In the genomic region with DNA sequence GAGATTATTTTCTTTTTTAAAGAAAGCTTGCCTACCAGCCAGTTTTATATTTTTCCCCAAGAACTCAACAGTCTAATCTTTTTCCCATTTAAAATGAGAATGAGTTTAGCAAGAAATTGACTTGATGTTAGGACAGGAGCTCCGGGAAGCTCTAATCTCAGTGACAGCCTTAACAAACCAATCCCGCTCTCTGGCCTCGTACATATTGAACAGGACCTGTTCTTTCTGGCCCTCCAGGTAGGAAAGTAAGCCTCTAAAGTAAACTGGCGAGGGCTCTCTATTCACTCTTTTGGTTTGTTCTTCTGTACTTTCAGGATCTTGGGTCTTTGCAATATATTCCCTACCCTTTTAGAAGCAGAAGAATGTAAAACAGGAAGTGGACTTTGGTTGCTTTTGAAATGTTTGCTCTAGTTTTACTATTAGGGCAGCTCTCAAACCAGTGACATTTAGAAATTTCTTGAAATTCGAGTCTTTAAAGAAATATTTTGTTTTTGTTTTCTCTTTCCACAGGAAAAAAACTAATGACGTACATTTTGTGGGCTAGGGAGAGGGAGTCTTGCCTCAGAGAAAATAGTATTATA, we compare ENCODE assay signal across 1 cellular context.
TF ChIP-seq lines count a peak whose summit lies in the region.

No MANE protein-coding gene starts in this region.

TF ChIP-seq in HepG2, 621 proteins besides CTCF, POLR2A, EP300 and RAD21 (continued from another document and continues in another):
- TF ChIP-seq, protein P1, sequence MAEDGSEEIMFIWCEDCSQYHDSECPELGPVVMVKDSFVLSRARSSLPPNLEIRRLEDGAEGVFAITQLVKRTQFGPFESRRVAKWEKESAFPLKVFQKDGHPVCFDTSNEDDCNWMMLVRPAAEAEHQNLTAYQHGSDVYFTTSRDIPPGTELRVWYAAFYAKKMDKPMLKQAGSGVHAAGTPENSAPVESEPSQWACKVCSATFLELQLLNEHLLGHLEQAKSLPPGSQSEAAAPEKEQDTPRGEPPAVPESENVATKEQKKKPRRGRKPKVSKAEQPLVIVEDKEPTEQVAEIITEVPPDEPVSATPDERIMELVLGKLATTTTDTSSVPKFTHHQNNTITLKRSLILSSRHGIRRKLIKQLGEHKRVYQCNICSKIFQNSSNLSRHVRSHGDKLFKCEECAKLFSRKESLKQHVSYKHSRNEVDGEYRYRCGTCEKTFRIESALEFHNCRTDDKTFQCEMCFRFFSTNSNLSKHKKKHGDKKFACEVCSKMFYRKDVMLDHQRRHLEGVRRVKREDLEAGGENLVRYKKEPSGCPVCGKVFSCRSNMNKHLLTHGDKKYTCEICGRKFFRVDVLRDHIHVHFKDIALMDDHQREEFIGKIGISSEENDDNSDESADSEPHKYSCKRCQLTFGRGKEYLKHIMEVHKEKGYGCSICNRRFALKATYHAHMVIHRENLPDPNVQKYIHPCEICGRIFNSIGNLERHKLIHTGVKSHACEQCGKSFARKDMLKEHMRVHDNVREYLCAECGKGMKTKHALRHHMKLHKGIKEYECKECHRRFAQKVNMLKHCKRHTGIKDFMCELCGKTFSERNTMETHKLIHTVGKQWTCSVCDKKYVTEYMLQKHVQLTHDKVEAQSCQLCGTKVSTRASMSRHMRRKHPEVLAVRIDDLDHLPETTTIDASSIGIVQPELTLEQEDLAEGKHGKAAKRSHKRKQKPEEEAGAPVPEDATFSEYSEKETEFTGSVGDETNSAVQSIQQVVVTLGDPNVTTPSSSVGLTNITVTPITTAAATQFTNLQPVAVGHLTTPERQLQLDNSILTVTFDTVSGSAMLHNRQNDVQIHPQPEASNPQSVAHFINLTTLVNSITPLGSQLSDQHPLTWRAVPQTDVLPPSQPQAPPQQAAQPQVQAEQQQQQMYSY (CRISPR knock-in tag; IDR thresholded peaks at IDR 0.05), result no peak
- TF ChIP-seq TGIF2 (CRISPR knock-in tag; IDR thresholded peaks at IDR 0.05), result no peak
- TF ChIP-seq AHR (CRISPR knock-in tag; IDR thresholded peaks at IDR 0.05), result no peak
- TF ChIP-seq FOSL1 (CRISPR knock-in tag; IDR thresholded peaks at IDR 0.05; ENCODE audit: borderline replicate concordance), result no peak
- no peak for TF ChIP-seq HDAC1 (CRISPR knock-in tag; IDR thresholded peaks at IDR 0.05)
- peak; percentile 40; the same call in 1 of the 2 replicates for TF ChIP-seq HNF4G (IDR thresholded peaks at IDR 0.05; ENCODE audit: borderline replicate concordance, low read depth, low read length)
- TF ChIP-seq HNF4G (CRISPR knock-in tag; IDR thresholded peaks at IDR 0.05; ENCODE audit: borderline replicate concordance, low read depth), result no peak
- TF ChIP-seq ZNF549 (CRISPR knock-in tag; IDR thresholded peaks at IDR 0.05), result peak; percentile 99
- no peak for TF ChIP-seq AKAP8 (CRISPR knock-in tag; IDR thresholded peaks at IDR 0.05)
- no peak for TF ChIP-seq ZFP36L2 (CRISPR knock-in tag; IDR thresholded peaks at IDR 0.05)
- no peak for TF ChIP-seq CREM (IDR thresholded peaks at IDR 0.05)
- no peak for TF ChIP-seq CREM (CRISPR knock-in tag; IDR thresholded peaks at IDR 0.05)
- TF ChIP-seq, protein P2, sequence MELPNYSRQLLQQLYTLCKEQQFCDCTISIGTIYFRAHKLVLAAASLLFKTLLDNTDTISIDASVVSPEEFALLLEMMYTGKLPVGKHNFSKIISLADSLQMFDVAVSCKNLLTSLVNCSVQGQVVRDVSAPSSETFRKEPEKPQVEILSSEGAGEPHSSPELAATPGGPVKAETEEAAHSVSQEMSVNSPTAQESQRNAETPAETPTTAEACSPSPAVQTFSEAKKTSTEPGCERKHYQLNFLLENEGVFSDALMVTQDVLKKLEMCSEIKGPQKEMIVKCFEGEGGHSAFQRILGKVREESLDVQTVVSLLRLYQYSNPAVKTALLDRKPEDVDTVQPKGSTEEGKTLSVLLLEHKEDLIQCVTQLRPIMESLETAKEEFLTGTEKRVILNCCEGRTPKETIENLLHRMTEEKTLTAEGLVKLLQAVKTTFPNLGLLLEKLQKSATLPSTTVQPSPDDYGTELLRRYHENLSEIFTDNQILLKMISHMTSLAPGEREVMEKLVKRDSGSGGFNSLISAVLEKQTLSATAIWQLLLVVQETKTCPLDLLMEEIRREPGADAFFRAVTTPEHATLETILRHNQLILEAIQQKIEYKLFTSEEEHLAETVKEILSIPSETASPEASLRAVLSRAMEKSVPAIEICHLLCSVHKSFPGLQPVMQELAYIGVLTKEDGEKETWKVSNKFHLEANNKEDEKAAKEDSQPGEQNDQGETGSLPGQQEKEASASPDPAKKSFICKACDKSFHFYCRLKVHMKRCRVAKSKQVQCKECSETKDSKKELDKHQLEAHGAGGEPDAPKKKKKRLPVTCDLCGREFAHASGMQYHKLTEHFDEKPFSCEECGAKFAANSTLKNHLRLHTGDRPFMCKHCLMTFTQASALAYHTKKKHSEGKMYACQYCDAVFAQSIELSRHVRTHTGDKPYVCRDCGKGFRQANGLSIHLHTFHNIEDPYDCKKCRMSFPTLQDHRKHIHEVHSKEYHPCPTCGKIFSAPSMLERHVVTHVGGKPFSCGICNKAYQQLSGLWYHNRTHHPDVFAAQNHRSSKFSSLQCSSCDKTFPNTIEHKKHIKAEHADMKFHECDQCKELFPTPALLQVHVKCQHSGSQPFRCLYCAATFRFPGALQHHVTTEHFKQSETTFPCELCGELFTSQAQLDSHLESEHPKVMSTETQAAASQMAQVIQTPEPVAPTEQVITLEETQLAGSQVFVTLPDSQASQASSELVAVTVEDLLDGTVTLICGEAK (IDR thresholded peaks at IDR 0.05), result no peak
- TF ChIP-seq, protein P2 (CRISPR knock-in tag; IDR thresholded peaks at IDR 0.05), result no peak
- 0 out of 2 replicates have a peak, but pooled peaks have one; percentile 32 for TF ChIP-seq GABPB1 (CRISPR knock-in tag; IDR thresholded peaks at IDR 0.05)
- no peak for TF ChIP-seq ZNF674 (CRISPR knock-in tag; IDR thresholded peaks at IDR 0.05; ENCODE audit: low read depth)
- no peak for TF ChIP-seq GABPA (IDR thresholded peaks at IDR 0.05; ENCODE audit: low read depth, low read length)
- TF ChIP-seq GABPA (CRISPR knock-in tag; IDR thresholded peaks at IDR 0.05; ENCODE audit: low read depth), result peak; percentile 72
- TF ChIP-seq, protein P3, sequence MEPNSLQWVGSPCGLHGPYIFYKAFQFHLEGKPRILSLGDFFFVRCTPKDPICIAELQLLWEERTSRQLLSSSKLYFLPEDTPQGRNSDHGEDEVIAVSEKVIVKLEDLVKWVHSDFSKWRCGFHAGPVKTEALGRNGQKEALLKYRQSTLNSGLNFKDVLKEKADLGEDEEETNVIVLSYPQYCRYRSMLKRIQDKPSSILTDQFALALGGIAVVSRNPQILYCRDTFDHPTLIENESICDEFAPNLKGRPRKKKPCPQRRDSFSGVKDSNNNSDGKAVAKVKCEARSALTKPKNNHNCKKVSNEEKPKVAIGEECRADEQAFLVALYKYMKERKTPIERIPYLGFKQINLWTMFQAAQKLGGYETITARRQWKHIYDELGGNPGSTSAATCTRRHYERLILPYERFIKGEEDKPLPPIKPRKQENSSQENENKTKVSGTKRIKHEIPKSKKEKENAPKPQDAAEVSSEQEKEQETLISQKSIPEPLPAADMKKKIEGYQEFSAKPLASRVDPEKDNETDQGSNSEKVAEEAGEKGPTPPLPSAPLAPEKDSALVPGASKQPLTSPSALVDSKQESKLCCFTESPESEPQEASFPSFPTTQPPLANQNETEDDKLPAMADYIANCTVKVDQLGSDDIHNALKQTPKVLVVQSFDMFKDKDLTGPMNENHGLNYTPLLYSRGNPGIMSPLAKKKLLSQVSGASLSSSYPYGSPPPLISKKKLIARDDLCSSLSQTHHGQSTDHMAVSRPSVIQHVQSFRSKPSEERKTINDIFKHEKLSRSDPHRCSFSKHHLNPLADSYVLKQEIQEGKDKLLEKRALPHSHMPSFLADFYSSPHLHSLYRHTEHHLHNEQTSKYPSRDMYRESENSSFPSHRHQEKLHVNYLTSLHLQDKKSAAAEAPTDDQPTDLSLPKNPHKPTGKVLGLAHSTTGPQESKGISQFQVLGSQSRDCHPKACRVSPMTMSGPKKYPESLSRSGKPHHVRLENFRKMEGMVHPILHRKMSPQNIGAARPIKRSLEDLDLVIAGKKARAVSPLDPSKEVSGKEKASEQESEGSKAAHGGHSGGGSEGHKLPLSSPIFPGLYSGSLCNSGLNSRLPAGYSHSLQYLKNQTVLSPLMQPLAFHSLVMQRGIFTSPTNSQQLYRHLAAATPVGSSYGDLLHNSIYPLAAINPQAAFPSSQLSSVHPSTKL (CRISPR knock-in tag; IDR thresholded peaks at IDR 0.05), result peak; percentile 37; the same call in 1 of the 2 replicates
- TF ChIP-seq ZNF460 (CRISPR knock-in tag; IDR thresholded peaks at IDR 0.05; ENCODE audit: borderline replicate concordance), result no peak
- TF ChIP-seq BRD4 (CRISPR knock-in tag; IDR thresholded peaks at IDR 0.05), result no peak
- TF ChIP-seq GATAD2A (CRISPR knock-in tag; IDR thresholded peaks at IDR 0.05), result 0 out of 2 replicates have a peak, but pooled peaks have one; percentile 14
- TF ChIP-seq ZNF24 (IDR thresholded peaks at IDR 0.05), result no peak
- TF ChIP-seq, protein P4, sequence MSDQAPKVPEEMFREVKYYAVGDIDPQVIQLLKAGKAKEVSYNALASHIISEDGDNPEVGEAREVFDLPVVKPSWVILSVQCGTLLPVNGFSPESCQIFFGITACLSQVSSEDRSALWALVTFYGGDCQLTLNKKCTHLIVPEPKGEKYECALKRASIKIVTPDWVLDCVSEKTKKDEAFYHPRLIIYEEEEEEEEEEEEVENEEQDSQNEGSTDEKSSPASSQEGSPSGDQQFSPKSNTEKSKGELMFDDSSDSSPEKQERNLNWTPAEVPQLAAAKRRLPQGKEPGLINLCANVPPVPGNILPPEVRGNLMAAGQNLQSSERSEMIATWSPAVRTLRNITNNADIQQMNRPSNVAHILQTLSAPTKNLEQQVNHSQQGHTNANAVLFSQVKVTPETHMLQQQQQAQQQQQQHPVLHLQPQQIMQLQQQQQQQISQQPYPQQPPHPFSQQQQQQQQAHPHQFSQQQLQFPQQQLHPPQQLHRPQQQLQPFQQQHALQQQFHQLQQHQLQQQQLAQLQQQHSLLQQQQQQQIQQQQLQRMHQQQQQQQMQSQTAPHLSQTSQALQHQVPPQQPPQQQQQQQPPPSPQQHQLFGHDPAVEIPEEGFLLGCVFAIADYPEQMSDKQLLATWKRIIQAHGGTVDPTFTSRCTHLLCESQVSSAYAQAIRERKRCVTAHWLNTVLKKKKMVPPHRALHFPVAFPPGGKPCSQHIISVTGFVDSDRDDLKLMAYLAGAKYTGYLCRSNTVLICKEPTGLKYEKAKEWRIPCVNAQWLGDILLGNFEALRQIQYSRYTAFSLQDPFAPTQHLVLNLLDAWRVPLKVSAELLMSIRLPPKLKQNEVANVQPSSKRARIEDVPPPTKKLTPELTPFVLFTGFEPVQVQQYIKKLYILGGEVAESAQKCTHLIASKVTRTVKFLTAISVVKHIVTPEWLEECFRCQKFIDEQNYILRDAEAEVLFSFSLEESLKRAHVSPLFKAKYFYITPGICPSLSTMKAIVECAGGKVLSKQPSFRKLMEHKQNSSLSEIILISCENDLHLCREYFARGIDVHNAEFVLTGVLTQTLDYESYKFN (CRISPR knock-in tag; conservative IDR thresholded peaks at IDR 0.05), result 0 out of 2 replicates have a peak, but pooled peaks have one; percentile 21
- TF ChIP-seq, protein P5, sequence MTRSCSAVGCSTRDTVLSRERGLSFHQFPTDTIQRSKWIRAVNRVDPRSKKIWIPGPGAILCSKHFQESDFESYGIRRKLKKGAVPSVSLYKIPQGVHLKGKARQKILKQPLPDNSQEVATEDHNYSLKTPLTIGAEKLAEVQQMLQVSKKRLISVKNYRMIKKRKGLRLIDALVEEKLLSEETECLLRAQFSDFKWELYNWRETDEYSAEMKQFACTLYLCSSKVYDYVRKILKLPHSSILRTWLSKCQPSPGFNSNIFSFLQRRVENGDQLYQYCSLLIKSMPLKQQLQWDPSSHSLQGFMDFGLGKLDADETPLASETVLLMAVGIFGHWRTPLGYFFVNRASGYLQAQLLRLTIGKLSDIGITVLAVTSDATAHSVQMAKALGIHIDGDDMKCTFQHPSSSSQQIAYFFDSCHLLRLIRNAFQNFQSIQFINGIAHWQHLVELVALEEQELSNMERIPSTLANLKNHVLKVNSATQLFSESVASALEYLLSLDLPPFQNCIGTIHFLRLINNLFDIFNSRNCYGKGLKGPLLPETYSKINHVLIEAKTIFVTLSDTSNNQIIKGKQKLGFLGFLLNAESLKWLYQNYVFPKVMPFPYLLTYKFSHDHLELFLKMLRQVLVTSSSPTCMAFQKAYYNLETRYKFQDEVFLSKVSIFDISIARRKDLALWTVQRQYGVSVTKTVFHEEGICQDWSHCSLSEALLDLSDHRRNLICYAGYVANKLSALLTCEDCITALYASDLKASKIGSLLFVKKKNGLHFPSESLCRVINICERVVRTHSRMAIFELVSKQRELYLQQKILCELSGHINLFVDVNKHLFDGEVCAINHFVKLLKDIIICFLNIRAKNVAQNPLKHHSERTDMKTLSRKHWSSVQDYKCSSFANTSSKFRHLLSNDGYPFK (CRISPR knock-in tag; IDR thresholded peaks at IDR 0.05; ENCODE audit: borderline replicate concordance), result no peak
- peak; percentile 76 for TF ChIP-seq HNF4A (CRISPR knock-in tag; IDR thresholded peaks at IDR 0.05)
